Comparison of ENCODE assay signal across 8 cellular contexts in the genomic region with DNA sequence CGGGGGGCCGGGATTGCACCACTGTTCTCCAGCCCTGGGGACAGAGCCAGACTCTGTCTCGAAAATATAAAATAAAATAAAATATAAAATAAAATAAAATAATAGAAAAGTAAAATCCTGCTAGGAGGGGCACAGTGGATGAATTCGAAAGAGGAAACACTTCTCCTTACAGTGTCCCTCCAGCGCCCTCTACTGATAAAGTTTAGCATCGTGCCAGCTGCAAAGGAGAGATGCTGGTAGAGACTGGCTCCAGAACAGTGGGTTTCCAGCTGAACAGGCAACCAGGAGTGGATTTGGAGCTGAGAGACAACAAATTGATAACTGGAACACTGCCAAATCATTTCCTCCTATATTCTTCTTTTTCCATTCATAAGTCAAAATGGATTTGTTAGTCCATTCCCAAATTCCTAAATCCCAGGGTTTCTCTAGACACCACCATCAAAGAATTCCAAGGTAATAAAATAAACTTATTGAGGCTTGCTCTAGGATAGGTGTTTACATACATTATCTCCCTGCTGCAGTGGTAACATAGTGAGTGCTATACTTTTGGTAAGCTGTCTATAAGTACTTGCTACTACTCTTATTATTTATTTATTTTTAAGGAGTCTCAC. TPM values are rescaled to one million over a fixed set of nuclear protein-coding genes. Genes with fewer than 3 reads are reported as not detected.
A peak's percentile ranks its signal among the peaks of the same experiment; 100 is the strongest.
DNase-seq lines count a peak whose midpoint lies in the region; ATAC-seq and FAIRE-seq lines count a peak whose summit lies in the region.

No MANE protein-coding gene starts in this region.

- peak; percentile 55 for ATAC-seq in GM21723 (IDR thresholded peaks at IDR 0.05; ENCODE audit: unreplicated experiment)

- DNase-seq in DMS 273 (lab: John Stamatoyannopoulos, UW; ENCODE audit: unreplicated experiment) = peak; percentile 94
- DNase-seq in MG63 = peak; percentile 70
- peak; percentile 52 for DNase-seq in SHP77 treated with DMSO at 0.1 percent for 48 hours (lab: John Stamatoyannopoulos, UW)
- peak; percentile 22 for DNase-seq in activated T-helper 9 cell treated with anti-CD3 and anti-CD28 coated beads, Interleukin-2, amount 50 U/mL, for 16 hours (ENCODE audit: low read depth)
- peak; percentile 11 to 53 for DNase-seq in frontal cortex (ENCODE audit: low spot score in 2 of 2)
- peak; percentile 92 for DNase-seq in pons (ENCODE audit: low spot score)
- DNase-seq in ureter (ENCODE audit: low spot score) = peak; percentile 82

- no peaks in the 10 kb centered on the region for H3K36me3 ChIP-seq in MG63

- H3K27me3 ChIP-seq in MG63 = no peaks in the 10 kb centered on the region

- H3K4me3 ChIP-seq in MG63 = no peak overlapping the region

- no peaks in the 10 kb centered on the region for H3K9me3 ChIP-seq in MG63

- FAIRE-seq in frontal cortex (lab: Jason Lieb, UNC) = peak; percentile 34

RNA-seq across cellular contexts. Expression of a gene that starts 31.7 kb away (rescaled TPM):
- 40.7 and 73.5 TPM in 2 replicates for total RNA-seq in MG63 (2014; rRNA removed; shearing (Covaris generic); ENCODE audit: low replicate concordance)
- total RNA-seq in frontal cortex = 29.3 TPM
- total RNA-seq in ureter = 22.2 TPM

RNA-seq across cellular contexts. Expression of a gene that starts 32.4 kb away (rescaled TPM):
- total RNA-seq in MG63 (2014; rRNA removed; shearing (Covaris generic); ENCODE audit: low replicate concordance) = 20.4 and 33.2 TPM in 2 replicates
- total RNA-seq in frontal cortex (not detected), ureter (8.2 TPM)

Comparison
In these comparisons a context has a peak if more than half of its experiments do, and no peak if none do; other contexts are left out.
1. DNase-seq: peak in every context shown above with its lines; median percentile 94 in DMS 273; 92 in pons; 82 in ureter; 70 in MG63; 52 in SHP77 treated with DMSO at 0.1 percent for 48 hours; 32 in frontal cortex; 22 in activated T-helper 9 cell treated with anti-CD3 and anti-CD28 coated beads, Interleukin-2, amount 50 U/mL, for 16 hours.